ENCODE assay signal across 7 cellular contexts in the genomic region with DNA sequence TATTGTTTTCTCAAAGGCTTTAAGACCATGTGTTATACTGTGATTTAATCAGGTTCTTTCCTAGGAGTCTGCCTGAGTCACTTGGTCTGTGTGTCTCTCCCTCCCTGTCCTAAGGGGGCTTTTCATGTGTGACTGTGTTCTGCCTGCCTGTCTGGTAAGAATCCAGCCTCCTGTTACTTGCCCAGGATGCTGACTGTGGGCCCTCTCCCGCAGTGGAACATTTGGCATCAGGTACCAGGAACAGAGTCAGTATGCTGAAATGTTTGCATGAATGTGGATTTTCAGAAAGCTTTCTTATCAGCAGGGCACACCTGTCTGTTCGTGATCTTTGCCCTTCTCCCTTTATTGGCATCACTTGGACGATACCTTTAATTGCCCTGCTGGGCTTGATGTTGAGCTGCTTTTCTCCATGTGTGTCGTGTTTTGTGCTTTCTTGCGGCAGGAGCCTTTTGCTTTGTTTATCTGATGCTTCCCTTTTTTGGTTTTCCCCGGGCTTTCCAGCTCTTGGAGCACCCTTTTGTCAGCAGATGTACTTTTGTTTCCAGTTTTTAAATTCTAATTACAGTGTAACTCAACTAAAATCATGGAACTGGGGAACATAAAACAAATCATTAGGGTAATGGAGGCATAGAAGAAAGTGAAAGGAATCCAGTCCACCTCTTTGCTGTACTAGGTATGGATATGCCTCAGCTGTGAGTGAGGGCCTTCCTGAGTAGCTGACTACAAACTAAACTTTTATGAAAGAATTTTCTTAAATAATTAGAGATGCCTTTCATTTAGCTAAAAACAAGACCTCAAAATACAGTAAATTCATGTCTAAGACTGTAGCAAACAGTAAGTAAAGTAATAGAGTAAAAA.
DNase-seq lines count a peak whose midpoint lies in the region; ATAC-seq and TF ChIP-seq lines count a peak whose summit lies in the region.

No MANE protein-coding gene starts in this region.

- no peak for ATAC-seq in gastrocnemius medialis

- H3K4me3 ChIP-seq in HEK293 (ENCODE audit: low read depth, low read length) (no peak overlapping the region), OCI-LY1 (ENCODE audit: low read depth, low read length, poor library complexity, severe bottlenecking) (no peak overlapping the region), fibroblast of mammary gland (ENCODE audit: control insufficient read depth, low read depth, low read length) (no peak overlapping the region), sigmoid colon (peak overlapping the region in 3 of 4 donors; percentile 16 to 27 (median 21)), gastrocnemius medialis (no peak overlapping the region)

- no peak overlapping the region for H3K9ac ChIP-seq in OCI-LY1 (ENCODE audit: low read length)

- no peak overlapping the region for H2AFZ ChIP-seq in OCI-LY1 (ENCODE audit: low read length)

- TF ChIP-seq POLR2A in sigmoid colon (IDR thresholded peaks at IDR 0.05) (no peak), gastrocnemius medialis (IDR thresholded peaks at IDR 0.05) (no peak)

- no peaks in the 10 kb centered on the region for H3K27me3 ChIP-seq in OCI-LY1 (ENCODE audit: insufficient read depth, low read length)
- H3K27me3 ChIP-seq in sigmoid colon = no peaks in the 10 kb centered on the region
- H3K27me3 ChIP-seq in gastrocnemius medialis = no peaks in the 10 kb centered on the region

- H3F3A ChIP-seq in OCI-LY1 (ENCODE audit: insufficient read depth, low read length) = no peaks in the 10 kb centered on the region

- H3K9me3 ChIP-seq in HEK293 (ENCODE audit: control insufficient read depth, insufficient read depth, low read depth, low read length) = no peaks in the 10 kb centered on the region
- no peaks in the 10 kb centered on the region for H3K9me3 ChIP-seq in OCI-LY1 (ENCODE audit: low read length)
- H3K9me3 ChIP-seq in sigmoid colon = no peaks in the 10 kb centered on the region
- no peaks in the 10 kb centered on the region for H3K9me3 ChIP-seq in gastrocnemius medialis

- H3K4me2 ChIP-seq in OCI-LY1 (ENCODE audit: low read length) = peak overlapping the region; percentile 17; the same call in 1 of the 2 replicates

- peak; percentile 54 for DNase-seq in fibroblast of mammary gland (ENCODE audit: low read depth)
- no peak for DNase-seq in sigmoid colon
- no peak for DNase-seq in ureter (ENCODE audit: low spot score)
- DNase-seq in GM13976 (ENCODE audit: low spot score) = no peak
- no peak for DNase-seq in gastrocnemius medialis

- no peaks in the 10 kb centered on the region for H3K9me2 ChIP-seq in OCI-LY1 (ENCODE audit: low read depth, low read length)

- TF ChIP-seq CTCF in HEK293 (tag by site-specific recombination; IDR thresholded peaks at IDR 0.05) (no peak), OCI-LY1 (IDR thresholded peaks at IDR 0.05; ENCODE audit: low read length) (no peak), fibroblast of mammary gland (conservative IDR thresholded peaks at IDR 0.05; ENCODE audit: control insufficient read depth, insufficient read depth, low read depth, low read length) (no peak), sigmoid colon (IDR thresholded peaks at IDR 0.05) (no peak), GM13976 (IDR thresholded peaks at IDR 0.05; ENCODE audit: borderline replicate concordance, control extremely low read depth, extremely low read depth, insufficient read depth, missing control alignments) (no peak), gastrocnemius medialis (IDR thresholded peaks at IDR 0.05 in 4 of 5, conservative IDR thresholded peaks at IDR 0.05 in 1 of 5) (no peak)

- in situ Hi-C loops in GM13976 (cut with MboI; ENCODE audit: low sequenced_read_pairs, unreplicated experiment) = no loop called here
- in situ Hi-C loops in gastrocnemius medialis (cut with MboI; ENCODE audit: low sequenced_read_pairs in 4 of 4) = no loop called here

- intact Hi-C loops in sigmoid colon (cut with DNase I) (loop anchor here (10.0 kb wide), 1 partner anchor 75 kb away; the partner anchor contains the start of gene TRAF3), gastrocnemius medialis (cut with DNase I; ENCODE audit: low total_unique reads) (no loop called here)

- 5 to 26% methylated on average over 6 of the region's 6 CpGs for WGBS in sigmoid colon, 2 donors

- no peak overlapping the region for H3K27ac ChIP-seq in HEK293 (ENCODE audit: extremely low read depth, low read depth, low read length)
- peak overlapping the region; percentile 38 for H3K27ac ChIP-seq in OCI-LY1 (ENCODE audit: low read depth, low read length, poor library complexity, severe bottlenecking)
- peak overlapping the region; percentile 51 to 73 (median 66) for H3K27ac ChIP-seq in sigmoid colon
- no peak overlapping the region for H3K27ac ChIP-seq in gastrocnemius medialis

- POLR2A ChIA-PET in HEK293 (lab: Yijun Ruan, JAX) = no interaction called here

- no peaks in the 10 kb centered on the region for H3K79me2 ChIP-seq in OCI-LY1 (ENCODE audit: insufficient read depth, low read length)

- TF ChIP-seq EP300 in sigmoid colon (IDR thresholded peaks at IDR 0.05) = no peak

- H3K36me3 ChIP-seq in HEK293 (ENCODE audit: control insufficient read depth in 2 of 2, insufficient read depth in 1 of 2, low read length in 2 of 2) (no peaks in the 10 kb centered on the region; a peak in 1 of 3 replicates), OCI-LY1 (ENCODE audit: insufficient read depth, low read length) (no peaks in the 10 kb centered on the region), sigmoid colon (no peaks in the 10 kb centered on the region), gastrocnemius medialis (no peaks in the 10 kb centered on the region)

- H3K4me1 ChIP-seq in HEK293 (ENCODE audit: control insufficient read depth, insufficient read depth, low read length) = no peaks in the 10 kb centered on the region
- peaks cover 16% of the 10 kb centered on the region for H3K4me1 ChIP-seq in OCI-LY1 (ENCODE audit: insufficient read depth, low read length, severe bottlenecking)
- H3K4me1 ChIP-seq in sigmoid colon = peaks cover 0 to 18% (median 11%) of the 10 kb centered on the region in 4 donors
- H3K4me1 ChIP-seq in gastrocnemius medialis = no peaks in the 10 kb centered on the region

- no peaks in the 10 kb centered on the region for H4K20me1 ChIP-seq in OCI-LY1 (ENCODE audit: insufficient read depth, low read length)

- CTCF ChIA-PET in HEK293 (lab: Yijun Ruan, JAX) = no interaction called here

TF ChIP-seq in HEK293, 187 proteins besides CTCF, POLR2A, EP300 and RAD21:
- TF ChIP-seq ZNF266 (tag by site-specific recombination; IDR thresholded peaks at IDR 0.05; ENCODE audit: low read depth) (no peak), ZBTB17 (tag by site-specific recombination; IDR thresholded peaks at IDR 0.05) (no peak), ZNF335 (tag by site-specific recombination; conservative IDR thresholded peaks at IDR 0.05) (peak; percentile 45), FEZF1 (tag by site-specific recombination; IDR thresholded peaks at IDR 0.05) (no peak), ZIC2 (tag by site-specific recombination; IDR thresholded peaks at IDR 0.05) (no peak), ZFP3 (tag by site-specific recombination; IDR thresholded peaks at IDR 0.05; ENCODE audit: low read depth) (no peak)

Comparison
In these comparisons a context has a peak if more than half of its experiments do, and no peak if none do; other contexts are left out.
1. H3K27ac ChIP-seq: peak in OCI-LY1 (single experiment) and sigmoid colon (4 of 4); none in HEK293 (single experiment) and gastrocnemius medialis (0 of 4).
2. H3K4me3 ChIP-seq: peak in sigmoid colon (3 of 4); none in HEK293 (single experiment), OCI-LY1 (single experiment), fibroblast of mammary gland (single experiment) and gastrocnemius medialis (0 of 4).